ENCODE assay signal across 8 cellular contexts in genomic region chr4:25312496-25313193, GRCh38. TPM values are rescaled to one million over a fixed set of nuclear protein-coding genes. Genes with fewer than 3 reads are reported as not detected.
DNase-seq lines count a peak whose midpoint lies in the region; ATAC-seq lines count a peak whose summit lies in the region.

TSS of gene ZCCHC4 (plus strand) at chr4:25312774. CDS start at chr4:25312810, 36 bp downstream.

- POLR2A ChIA-PET in CD8-positive, alpha-beta memory T cell (lab: Charles Lee) = interaction anchor here (0.7 to 1.3 kb wide), 7 partner anchors 18 to 153 kb away, joined by 3 to 24 read pairs (median 4); partner anchors contain the start of genes ANAPC4, PI4K2B and SEPSECS
- POLR2A ChIA-PET in activated CD4-positive, alpha-beta memory T cell treated with anti-CD3 and anti-CD28 coated beads for 36 hours (lab: Charles Lee) = interaction anchor here (0.6 to 1.9 kb wide), 7 partner anchors 8 to 728 kb away, joined by 3 to 23 read pairs (median 9); partner anchors contain the start of genes ANAPC4, DHX15, PI4K2B and SEPSECS

- peaks cover 0 to 12% of the 10 kb centered on the region in 2 donors for H3K27me3 Mint-ChIP-seq in CD8-positive, alpha-beta memory T cell
- H3K27me3 Mint-ChIP-seq in activated CD4-positive, alpha-beta memory T cell treated with anti-CD3 and anti-CD28 coated beads for 36 hours = peaks cover 2% of the 10 kb centered on the region

- peak; percentile 78 for ATAC-seq in GM19452 (IDR thresholded peaks at IDR 0.05; ENCODE audit: unreplicated experiment)

- peaks cover 12% of the 10 kb centered on the region for H3K4me1 ChIP-seq in CD8-positive, alpha-beta memory T cell (ENCODE audit: insufficient read depth, low read length)

- no peaks in the 10 kb centered on the region for H3K27me3 ChIP-seq in CD8-positive, alpha-beta memory T cell (ENCODE audit: insufficient read depth, low read length, poor library complexity, severe bottlenecking)

- intact Hi-C loops in activated CD4-positive, alpha-beta memory T cell treated with anti-CD3 and anti-CD28 coated beads for 36 hours (cut with micrococcal nuclease) = loop anchor here (1.0 to 10.0 kb wide), 8 partner anchors 18 to 730 kb away; partner anchors contain the start of genes ANAPC4, DHX15, SEPSECS and SMIM20

- DNase-seq in CD8-positive, alpha-beta memory T cell = peak; percentile 86 to 92 (median 90)
- DNase-seq in HK-2 (ENCODE audit: unreplicated experiment) (peak; percentile 96), NCI-H82 treated with DMSO at 0.1 percent for 48 hours (lab: John Stamatoyannopoulos, UW; ENCODE audit: unreplicated experiment) (peak; percentile 42), ecto neural progenitor cell (ENCODE audit: low spot score) (peak; percentile 92), lung microvascular endothelial cell (ENCODE audit: low read depth in 2 of 2) (peak; percentile 94 to 95)
- DNase-seq in activated CD4-positive, alpha-beta memory T cell treated with anti-CD3 and anti-CD28 coated beads for 36 hours = peak; percentile 91
- peak; percentile 73 to 81 (median 75) for DNase-seq in stimulated activated CD4-positive, alpha-beta T cell treated with anti-CD3 and anti-CD28 coated beads, TNF-alpha, amount 100 ng/mL, for 48 hours (ENCODE audit: low read depth in 3 of 3)

- peaks cover 9% of the 10 kb centered on the region for H3K36me3 ChIP-seq in CD8-positive, alpha-beta memory T cell (ENCODE audit: insufficient read depth, low read length)

- H3K36me3 Mint-ChIP-seq in CD8-positive, alpha-beta memory T cell = peaks cover 0 to 27% (median 10%) of the 10 kb centered on the region in 3 donors
- H3K36me3 Mint-ChIP-seq in activated CD4-positive, alpha-beta memory T cell treated with anti-CD3 and anti-CD28 coated beads for 36 hours = peaks cover 17% of the 10 kb centered on the region

- H3K27ac Mint-ChIP-seq in CD8-positive, alpha-beta memory T cell = peak within 1 kb of the TSS; percentile 84 to 97 (median 96)
- peak within 1 kb of the TSS; percentile 90 for H3K27ac Mint-ChIP-seq in activated CD4-positive, alpha-beta memory T cell treated with anti-CD3 and anti-CD28 coated beads for 36 hours

- peak within 1 kb of the TSS; percentile 90 for H3K4me3 ChIP-seq in CD8-positive, alpha-beta memory T cell (ENCODE audit: low read length)

- peak within 1 kb of the TSS; percentile 80 for H3K27ac ChIP-seq in CD8-positive, alpha-beta memory T cell (ENCODE audit: low read depth, low read length)

- H3K4me3 Mint-ChIP-seq in CD8-positive, alpha-beta memory T cell = peak within 1 kb of the TSS; percentile 98 to 99 (median 99)
- peak within 1 kb of the TSS; percentile 99 for H3K4me3 Mint-ChIP-seq in activated CD4-positive, alpha-beta memory T cell treated with anti-CD3 and anti-CD28 coated beads for 36 hours

- H3K9me3 ChIP-seq in CD8-positive, alpha-beta memory T cell (ENCODE audit: low read length) = no peaks in the 10 kb centered on the region

- H3K9me3 Mint-ChIP-seq in CD8-positive, alpha-beta memory T cell = no peaks in the 10 kb centered on the region
- H3K9me3 Mint-ChIP-seq in activated CD4-positive, alpha-beta memory T cell treated with anti-CD3 and anti-CD28 coated beads for 36 hours = no peaks in the 10 kb centered on the region

- CTCF ChIA-PET in CD8-positive, alpha-beta memory T cell (lab: Charles Lee) = interaction anchor here (0.6 to 3.0 kb wide), 46 partner anchors 8 to 168 kb away, joined by 3 to 52 read pairs (median 5); partner anchors contain the start of genes ANAPC4, PI4K2B and SEPSECS
- CTCF ChIA-PET in activated CD4-positive, alpha-beta memory T cell treated with anti-CD3 and anti-CD28 coated beads for 36 hours (lab: Charles Lee) = interaction anchor here (0.6 to 3.7 kb wide), 49 partner anchors 9 to 839 kb away, joined by 3 to 88 read pairs (median 5); partner anchors contain the start of genes ANAPC4, DHX15, PI4K2B and SEPSECS

- peaks cover 11 to 32% (median 20%) of the 10 kb centered on the region in 3 donors for H3K4me1 Mint-ChIP-seq in CD8-positive, alpha-beta memory T cell
- peaks cover 19% of the 10 kb centered on the region for H3K4me1 Mint-ChIP-seq in activated CD4-positive, alpha-beta memory T cell treated with anti-CD3 and anti-CD28 coated beads for 36 hours (ENCODE audit: low read depth)

RNA-seq across cellular contexts. Expression of gene ZCCHC4, which starts in this region (rescaled TPM):
- total RNA-seq in CD8-positive, alpha-beta memory T cell = 10 to 100 TPM; 14.1 to 15.0 TPM
- polyA plus RNA-seq in CD8-positive, alpha-beta memory T cell = 11.6 TPM
- total RNA-seq in activated CD4-positive, alpha-beta memory T cell treated with anti-CD3 and anti-CD28 coated beads for 36 hours = 10 to 100 TPM; 10.6 to 11.5 TPM
- 4.1 and 6.7 TPM in 2 replicates for total RNA-seq in lung microvascular endothelial cell

Comparison
In these comparisons a context has a peak if more than half of its experiments do, and no peak if none do; other contexts are left out.
1. Peak in every context shown above with its lines: DNase-seq, ATAC-seq, H3K4me3 ChIP-seq and H3K27ac ChIP-seq.
2. DNase-seq: peak in every context shown above with its lines; median percentile 96 in HK-2; 94 in lung microvascular endothelial cell; 92 in ecto neural progenitor cell; 91 in activated CD4-positive, alpha-beta memory T cell treated with anti-CD3 and anti-CD28 coated beads for 36 hours; 90 in CD8-positive, alpha-beta memory T cell; 75 in stimulated activated CD4-positive, alpha-beta T cell treated with anti-CD3 and anti-CD28 coated beads, TNF-alpha, amount 100 ng/mL, for 48 hours; 42 in NCI-H82 treated with DMSO at 0.1 percent for 48 hours.